ENCODE assay signal across 9 cellular contexts in genomic region chrX:69424161-69424560, GRCh38.
DNase-seq lines count a peak whose midpoint lies in the region; ATAC-seq, FAIRE-seq and TF ChIP-seq lines count a peak whose summit lies in the region.
"Had no signal": no experiment of that assay in that cellular context is flagged by ENCODE, and none has a peak within 500 bp of the region (broad histone marks: within the 10 kb centered on the region; RNA-seq: fewer than 3 reads in every experiment).

No MANE protein-coding gene starts in this region.

- no peak for FAIRE-seq in D721Med (lab: Jason Lieb, UNC)
- no peak for FAIRE-seq in HepG2 (lab: Jason Lieb, UNC)

- no peaks in the 10 kb centered on the region for H3K79me2 ChIP-seq in HepG2 (ENCODE audit: insufficient read depth, low read length)

- H3K4me1 ChIP-seq in HepG2 (ENCODE audit: insufficient read depth, low read length) = no peaks in the 10 kb centered on the region

- no peak overlapping the region for H3K4me2 ChIP-seq in HepG2 (ENCODE audit: low read depth, low read length)

- CTCF ChIA-PET in HepG2 (lab: Yijun Ruan, JAX; ENCODE audit: low intra/inter-chr PET ratio, low total read pairs) = interaction anchor here (1.3 kb wide), 1 partner anchor 673 kb away, joined by 7 read pairs; no protein-coding TSS in a partner anchor

- H4K20me1 ChIP-seq in HepG2 (ENCODE audit: insufficient read depth, low read length) = no peaks in the 10 kb centered on the region

- no peak overlapping the region for H2AFZ ChIP-seq in HepG2 (ENCODE audit: low read length)

- DNase-seq in D721Med (ENCODE audit: insufficient read length, low spot score) (no peak), Kasumi-1 (lab: John Stamatoyannopoulos, UW) (peak; percentile 9 to 34), astrocyte of the hippocampus (ENCODE audit: low read depth, low spot score) (peak; percentile 6), HepG2 (ENCODE audit: low spot score) (peak; percentile 4), SHP77 treated with DMSO at 0.1 percent for 48 hours (lab: John Stamatoyannopoulos, UW) (no peak), NOMO-1 (lab: John Stamatoyannopoulos, UW; ENCODE audit: unreplicated experiment in 2 of 2) (no peak), NCI-H1092 treated with DMSO at 0.1 percent for 48 hours (lab: John Stamatoyannopoulos, UW) (no peak)
- DNase-seq: NK-92 treated with Interleukin-12 subunit alpha and Interleukin-12 subunit beta, amount 100 ng/mL, for 24 hours had no signal

- ATAC-seq in HepG2 (no peak), HG02763 (IDR thresholded peaks at IDR 0.05; ENCODE audit: unreplicated experiment) (no peak)

- no peak overlapping the region for H3K4me3 ChIP-seq in HepG2 (replicated peaks in 1 of 3; ENCODE audit: insufficient read depth in 1 of 3, low read depth in 2 of 3, low read length in 3 of 3)

- intact Hi-C loops in HepG2 (cut with micrococcal nuclease; ENCODE audit: unreplicated experiment) = loop anchor here (5.0 kb wide), 1 partner anchor 673 kb away; no protein-coding TSS in a partner anchor

- no TSS peak for BruUV-seq in HepG2 (replicated peaks; lab: Mats Ljungman, UMichigan)

- TF ChIP-seq EP300 in HepG2 (IDR thresholded peaks at IDR 0.05; ENCODE audit: low read depth in 2 of 2, low read length in 2 of 2) = no peak
- no peak for TF ChIP-seq EP300 in HepG2 (CRISPR knock-in tag; IDR thresholded peaks at IDR 0.05; ENCODE audit: borderline replicate concordance)

- no peaks in the 10 kb centered on the region for H3K27me3 ChIP-seq in HepG2 (ENCODE audit: control insufficient read depth in 1 of 2, insufficient read depth in 2 of 2, low read length in 2 of 2)

- no peaks in the 10 kb centered on the region for H3K36me3 ChIP-seq in HepG2 (replicated peaks in 1 of 2; ENCODE audit: control insufficient read depth in 1 of 2, insufficient read depth in 2 of 2, low read length in 2 of 2)

- no peak for TF ChIP-seq RAD21 in HepG2 (CRISPR knock-in tag; IDR thresholded peaks at IDR 0.05)

- no peak for TF ChIP-seq POLR2A in HepG2 (IDR thresholded peaks at IDR 0.05; ENCODE audit: insufficient read depth in 1 of 2, low read depth in 2 of 2, low read length in 2 of 2)

- no peak overlapping the region for H3K27ac ChIP-seq in HepG2 (ENCODE audit: extremely low read length, insufficient read depth, low read length)

- H3K9ac ChIP-seq in HepG2 (ENCODE audit: insufficient read depth, low read depth, low read length) = no peak overlapping the region

- no peaks in the 10 kb centered on the region for H3K9me3 ChIP-seq in HepG2 (ENCODE audit: low read length)

- peak; percentile 41 for TF ChIP-seq CTCF in D721Med (IDR thresholded peaks at IDR 0.05; ENCODE audit: insufficient read depth, missing control alignments)
- peak; percentile 15; the same call in 1 of the 2 replicates for TF ChIP-seq CTCF in HepG2 (CRISPR knock-in tag; IDR thresholded peaks at IDR 0.05)

- POLR2A ChIA-PET in HepG2 (lab: Yijun Ruan, JAX) = no interaction called here

- in situ Hi-C loops in HepG2 (cut with HindIII; ENCODE audit: extremely low pct_ligation_motif_present, low pct_unique_long_range_greater_than_20kb) = no loop called here

TF ChIP-seq in HepG2, 621 proteins besides CTCF, POLR2A, EP300 and RAD21:
- TF ChIP-seq, protein P1, sequence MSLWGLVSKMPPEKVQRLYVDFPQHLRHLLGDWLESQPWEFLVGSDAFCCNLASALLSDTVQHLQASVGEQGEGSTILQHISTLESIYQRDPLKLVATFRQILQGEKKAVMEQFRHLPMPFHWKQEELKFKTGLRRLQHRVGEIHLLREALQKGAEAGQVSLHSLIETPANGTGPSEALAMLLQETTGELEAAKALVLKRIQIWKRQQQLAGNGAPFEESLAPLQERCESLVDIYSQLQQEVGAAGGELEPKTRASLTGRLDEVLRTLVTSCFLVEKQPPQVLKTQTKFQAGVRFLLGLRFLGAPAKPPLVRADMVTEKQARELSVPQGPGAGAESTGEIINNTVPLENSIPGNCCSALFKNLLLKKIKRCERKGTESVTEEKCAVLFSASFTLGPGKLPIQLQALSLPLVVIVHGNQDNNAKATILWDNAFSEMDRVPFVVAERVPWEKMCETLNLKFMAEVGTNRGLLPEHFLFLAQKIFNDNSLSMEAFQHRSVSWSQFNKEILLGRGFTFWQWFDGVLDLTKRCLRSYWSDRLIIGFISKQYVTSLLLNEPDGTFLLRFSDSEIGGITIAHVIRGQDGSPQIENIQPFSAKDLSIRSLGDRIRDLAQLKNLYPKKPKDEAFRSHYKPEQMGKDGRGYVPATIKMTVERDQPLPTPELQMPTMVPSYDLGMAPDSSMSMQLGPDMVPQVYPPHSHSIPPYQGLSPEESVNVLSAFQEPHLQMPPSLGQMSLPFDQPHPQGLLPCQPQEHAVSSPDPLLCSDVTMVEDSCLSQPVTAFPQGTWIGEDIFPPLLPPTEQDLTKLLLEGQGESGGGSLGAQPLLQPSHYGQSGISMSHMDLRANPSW (CRISPR knock-in tag; IDR thresholded peaks at IDR 0.05; ENCODE audit: borderline replicate concordance) = no peak
- TF ChIP-seq ZNF766 (CRISPR knock-in tag; IDR thresholded peaks at IDR 0.05; ENCODE audit: borderline replicate concordance) (no peak), MTF2 (CRISPR knock-in tag; IDR thresholded peaks at IDR 0.05; ENCODE audit: borderline replicate concordance) (no peak), MAFG (CRISPR knock-in tag; IDR thresholded peaks at IDR 0.05) (no peak), KDM5B (CRISPR knock-in tag; IDR thresholded peaks at IDR 0.05; ENCODE audit: borderline replicate concordance) (no peak), EED (CRISPR knock-in tag; IDR thresholded peaks at IDR 0.05) (no peak), ZNF780A (CRISPR knock-in tag; IDR thresholded peaks at IDR 0.05) (no peak), ZNF335 (CRISPR knock-in tag; IDR thresholded peaks at IDR 0.05) (no peak), ZNF589 (CRISPR knock-in tag; conservative IDR thresholded peaks at IDR 0.05) (no peak), TERF1 (CRISPR knock-in tag; IDR thresholded peaks at IDR 0.05) (no peak), SRSF1 (optimal IDR thresholded peaks at IDR 0.05; ENCODE audit: low read depth, low read length) (no peak), BRD4 (CRISPR knock-in tag; IDR thresholded peaks at IDR 0.05) (no peak), HOXD1 (CRISPR knock-in tag; IDR thresholded peaks at IDR 0.05) (no peak), MTF1 (CRISPR knock-in tag; IDR thresholded peaks at IDR 0.05) (no peak), SALL1 (CRISPR knock-in tag; IDR thresholded peaks at IDR 0.05) (no peak), THAP9 (CRISPR knock-in tag; IDR thresholded peaks at IDR 0.05; ENCODE audit: borderline replicate concordance) (no peak)

Comparison
In these comparisons a context has a peak if more than half of its experiments do, and no peak if none do; other contexts are left out.
1. DNase-seq: peak in Kasumi-1 (2 of 2), astrocyte of the hippocampus (single experiment) and HepG2 (single experiment); none in D721Med (single experiment), SHP77 treated with DMSO at 0.1 percent for 48 hours (single experiment), NOMO-1 (0 of 2) and NCI-H1092 treated with DMSO at 0.1 percent for 48 hours (single experiment).